8 cellular contexts compared by ENCODE assay signal in genomic region chr3:130178855-130179254, GRCh38.
DNase-seq lines count a peak whose midpoint lies in the region; ATAC-seq, FAIRE-seq and TF ChIP-seq lines count a peak whose summit lies in the region.
"Not testable (repeated sequence)": the region's sequence is repeated elsewhere in the genome, so short reads cannot be mapped to it uniquely, and the experiment has no call there.

No MANE protein-coding gene starts in this region.

- H3K4me3 Mint-ChIP-seq in Caco-2 (ENCODE audit: unreplicated experiment) (peak overlapping the region; percentile 55), activated B cell treated with CpG ODN at 0.5 μM for 24 hours (peak overlapping the region; percentile 77)
- H3K4me3 Mint-ChIP-seq in activated T-cell treated with anti-CD3 and anti-CD28 coated beads, Interleukin-2, amount 50 U/mL, for 72 hours, result peak overlapping the region; percentile 66 to 84
- peak overlapping the region; percentile 91 for H3K4me3 Mint-ChIP-seq in natural killer cell treated with Interleukin-12 subunit alpha and Interleukin-12 subunit beta and Interleukin-15 and Interleukin-18, amount 100 ng/mL, for 72 hours
- peak overlapping the region; percentile 66 to 74 for H3K4me3 Mint-ChIP-seq in stimulated activated naive CD8-positive, alpha-beta T cell treated with anti-CD3 and anti-CD28 coated beads, Interleukin-15, amount 100 ng/mL, for 72 hours

- not testable (repeated sequence) for H3K36me3 ChIP-seq in Caco-2 (ENCODE audit: control insufficient read depth, insufficient read depth, low read length); GM12878 (ENCODE audit: control insufficient read depth in 2 of 2, insufficient read depth in 2 of 2, low read length in 1 of 2)

- intact Hi-C loops in Caco-2 (cut with micrococcal nuclease; ENCODE audit: unreplicated experiment); activated B cell treated with CpG ODN at 0.5 μM for 24 hours (cut with micrococcal nuclease); GM12878 (cut with micrococcal nuclease; ENCODE audit: unreplicated experiment): not testable (repeated sequence)

- not testable (repeated sequence) for H3K9ac ChIP-seq in GM12878 (ENCODE audit: control insufficient read depth, insufficient read depth, low read length)

- H3K36me3 Mint-ChIP-seq in Caco-2 (ENCODE audit: insufficient read depth, unreplicated experiment); activated B cell treated with CpG ODN at 0.5 μM for 24 hours (ENCODE audit: low read depth); activated T-cell treated with anti-CD3 and anti-CD28 coated beads, Interleukin-2, amount 50 U/mL, for 72 hours (ENCODE audit: insufficient read depth in 2 of 2); natural killer cell treated with Interleukin-12 subunit alpha and Interleukin-12 subunit beta and Interleukin-15 and Interleukin-18, amount 100 ng/mL, for 72 hours: not testable (repeated sequence)

- H4K20me1 ChIP-seq in GM12878 (ENCODE audit: control insufficient read depth, insufficient read depth), result not testable (repeated sequence)

- not testable (repeated sequence) for H3K27me3 Mint-ChIP-seq in Caco-2 (ENCODE audit: insufficient read depth, unreplicated experiment); activated B cell treated with CpG ODN at 0.5 μM for 24 hours; activated T-cell treated with anti-CD3 and anti-CD28 coated beads, Interleukin-2, amount 50 U/mL, for 72 hours (ENCODE audit: low read depth); natural killer cell treated with Interleukin-12 subunit alpha and Interleukin-12 subunit beta and Interleukin-15 and Interleukin-18, amount 100 ng/mL, for 72 hours; stimulated activated naive CD8-positive, alpha-beta T cell treated with anti-CD3 and anti-CD28 coated beads, Interleukin-15, amount 100 ng/mL, for 72 hours

- H3K4me1 Mint-ChIP-seq in Caco-2 (ENCODE audit: low read depth, unreplicated experiment), result peaks cover 30% of the 10 kb centered on the region
- H3K4me1 Mint-ChIP-seq in activated B cell treated with CpG ODN at 0.5 μM for 24 hours, result peaks cover 14% of the 10 kb centered on the region
- H3K4me1 Mint-ChIP-seq in activated T-cell treated with anti-CD3 and anti-CD28 coated beads, Interleukin-2, amount 50 U/mL, for 72 hours (ENCODE audit: low read depth), result peaks cover 19% of the 10 kb centered on the region
- H3K4me1 Mint-ChIP-seq in natural killer cell treated with Interleukin-12 subunit alpha and Interleukin-12 subunit beta and Interleukin-15 and Interleukin-18, amount 100 ng/mL, for 72 hours (ENCODE audit: low read depth in 2 of 2), result peaks cover 21 to 25% of the 10 kb centered on the region in 2 donors
- peaks cover 23% of the 10 kb centered on the region for H3K4me1 Mint-ChIP-seq in stimulated activated naive CD8-positive, alpha-beta T cell treated with anti-CD3 and anti-CD28 coated beads, Interleukin-15, amount 100 ng/mL, for 72 hours

- TF ChIP-seq EP300 in GM12878 (IDR thresholded peaks at IDR 0.05; ENCODE audit: borderline replicate concordance in 1 of 2, control insufficient read depth in 1 of 2, low read depth in 2 of 2, low read length in 2 of 2), result not testable (repeated sequence)

- RAD21 ChIA-PET in GM12878 (lab: Charles Lee; ENCODE audit: unreplicated experiment), result interaction anchor here (1.9 kb wide), 1 partner anchor 671 kb away, joined by 4 read pairs; no protein-coding TSS in a partner anchor

- 0 out of 2 replicates have a peak overlapping the region, but pooled peaks have one; percentile 13 for H3K4me2 ChIP-seq in GM12878 (ENCODE audit: control insufficient read depth, insufficient read depth)

- POLR2A ChIA-PET in Caco-2 (lab: Charles Lee); activated B cell treated with CpG ODN at 0.5 μM for 24 hours (lab: Charles Lee); GM12878 (lab: Charles Lee): not testable (repeated sequence)

- in situ Hi-C loops in GM12878 (cut with MboI), result not testable (repeated sequence)

- not testable (repeated sequence) for H3K79me2 ChIP-seq in GM12878 (ENCODE audit: control insufficient read depth, insufficient read depth, low read length)

- CTCF ChIA-PET in Caco-2 (lab: Charles Lee); activated B cell treated with CpG ODN at 0.5 μM for 24 hours (lab: Charles Lee); GM12878 (lab: Yijun Ruan, JAX): not testable (repeated sequence)

- WGBS in GM12878 (ENCODE audit: insufficient coverage, insufficient replicate concordance, low lambda C conversion rate, missing lambda C conversion rate), result 5% methylated on average over 3 of the region's 3 CpGs

- not testable (repeated sequence) for H3K27me3 ChIP-seq in Caco-2 (replicated peaks; ENCODE audit: control insufficient read depth, insufficient read depth, low read length); GM12878 (replicated peaks in 1 of 2; ENCODE audit: control insufficient read depth in 2 of 2, insufficient read depth in 2 of 2, low read length in 1 of 2)

- not testable (repeated sequence) for TF ChIP-seq CTCF in Caco-2 (IDR thresholded peaks at IDR 0.05; ENCODE audit: insufficient read depth in 1 of 2, low read depth in 1 of 2, low read length in 1 of 2, severe bottlenecking in 1 of 2, unreplicated experiment in 1 of 2); activated B cell treated with CpG ODN at 0.5 μM for 24 hours (IDR thresholded peaks at IDR 0.05); GM12878 (IDR thresholded peaks at IDR 0.05 in 2 of 3, conservative IDR thresholded peaks at IDR 0.05 in 1 of 3; ENCODE audit: control insufficient read depth in 2 of 3, extremely low read depth in 1 of 3, insufficient read depth in 1 of 3, low read depth in 3 of 3, low read length in 3 of 3)

- TF ChIP-seq RAD21 in GM12878 (IDR thresholded peaks at IDR 0.05; ENCODE audit: insufficient read depth, low read depth, low read length), result not testable (repeated sequence)

- not testable (repeated sequence) for TF ChIP-seq POLR2A in GM12878 (IDR thresholded peaks at IDR 0.05; ENCODE audit: low read depth, low read length); erythroblast (IDR thresholded peaks at IDR 0.05; ENCODE audit: low read length)

- not testable (repeated sequence) for ATAC-seq in activated B cell treated with CpG ODN at 0.5 μM for 24 hours (ENCODE audit: low read depth); activated T-cell treated with anti-CD3 and anti-CD28 coated beads, Interleukin-2, amount 50 U/mL, for 72 hours (replicated peaks in 1 of 2); GM12878; natural killer cell treated with Interleukin-12 subunit alpha and Interleukin-12 subunit beta and Interleukin-15 and Interleukin-18, amount 100 ng/mL, for 72 hours; stimulated activated naive CD8-positive, alpha-beta T cell treated with anti-CD3 and anti-CD28 coated beads, Interleukin-15, amount 100 ng/mL, for 72 hours

- H2AFZ ChIP-seq in GM12878 (ENCODE audit: control insufficient read depth, low read depth, low read length), result not testable (repeated sequence)

- not testable (repeated sequence) for H3K9me3 ChIP-seq in Caco-2; GM12878 (replicated peaks; ENCODE audit: control insufficient read depth, insufficient read depth, low read length)

- BruUV-seq in Caco-2 (replicated peaks; lab: Mats Ljungman, UMichigan); GM12878 (replicated peaks; lab: Mats Ljungman, UMichigan): not testable (repeated sequence)

- not testable (repeated sequence) for FAIRE-seq in GM12878 (lab: Jason Lieb, UNC)

- H3K27ac ChIP-seq in GM12878 (ENCODE audit: control insufficient read depth, insufficient read depth), result not testable (repeated sequence)

- not testable (repeated sequence) for DNase-seq in Caco-2; activated B cell treated with CpG ODN at 0.5 μM for 24 hours; GM12878 (ENCODE audit: low read depth, low spot score); natural killer cell treated with Interleukin-12 subunit alpha and Interleukin-12 subunit beta and Interleukin-15 and Interleukin-18, amount 100 ng/mL, for 72 hours (ENCODE audit: low spot score); stimulated activated naive CD8-positive, alpha-beta T cell treated with anti-CD3 and anti-CD28 coated beads, Interleukin-15, amount 100 ng/mL, for 72 hours
- peak; percentile 11 for DNase-seq in Jurkat, Clone E6-1 (ENCODE audit: low read depth, low spot score)
- DNase-seq in activated T-cell treated with anti-CD3 and anti-CD28 coated beads, Interleukin-2, amount 50 U/mL, for 72 hours, result peak in 1 of 2 donors; percentile 2
- DNase-seq in erythroblast (lab: John Stamatoyannopoulos, UW), result peak; percentile 29 to 44

- not testable (repeated sequence) for H3K4me3 ChIP-seq in Caco-2 (ENCODE audit: low read depth, low read length); Jurkat, Clone E6-1 (ENCODE audit: low read length); GM12878

- SMC1A ChIA-PET in GM12878 (lab: Charles Lee; ENCODE audit: uncharacterized antibody, unreplicated experiment), result interaction anchor here (0.7 to 1.2 kb wide), 2 partner anchors 13 to 97 kb away, joined by 3 to 4 read pairs; no protein-coding TSS in a partner anchor

- not testable (repeated sequence) for H3K4me1 ChIP-seq in Caco-2; GM12878 (ENCODE audit: control insufficient read depth, insufficient read depth, low read length)

- H3K27ac Mint-ChIP-seq in Caco-2 (ENCODE audit: unreplicated experiment) (peak overlapping the region; percentile 70), activated B cell treated with CpG ODN at 0.5 μM for 24 hours (peak overlapping the region; percentile 68)
- H3K27ac Mint-ChIP-seq in activated T-cell treated with anti-CD3 and anti-CD28 coated beads, Interleukin-2, amount 50 U/mL, for 72 hours, result peak overlapping the region; percentile 73
- peak overlapping the region; percentile 83 to 91 for H3K27ac Mint-ChIP-seq in natural killer cell treated with Interleukin-12 subunit alpha and Interleukin-12 subunit beta and Interleukin-15 and Interleukin-18, amount 100 ng/mL, for 72 hours
- H3K27ac Mint-ChIP-seq in stimulated activated naive CD8-positive, alpha-beta T cell treated with anti-CD3 and anti-CD28 coated beads, Interleukin-15, amount 100 ng/mL, for 72 hours, result peak overlapping the region; percentile 12 to 87

- not testable (repeated sequence) for H3K9me3 Mint-ChIP-seq in Caco-2 (ENCODE audit: unreplicated experiment); activated B cell treated with CpG ODN at 0.5 μM for 24 hours; activated T-cell treated with anti-CD3 and anti-CD28 coated beads, Interleukin-2, amount 50 U/mL, for 72 hours; natural killer cell treated with Interleukin-12 subunit alpha and Interleukin-12 subunit beta and Interleukin-15 and Interleukin-18, amount 100 ng/mL, for 72 hours; stimulated activated naive CD8-positive, alpha-beta T cell treated with anti-CD3 and anti-CD28 coated beads, Interleukin-15, amount 100 ng/mL, for 72 hours
